1 cellular context compared by ENCODE assay signal in the genomic region with DNA sequence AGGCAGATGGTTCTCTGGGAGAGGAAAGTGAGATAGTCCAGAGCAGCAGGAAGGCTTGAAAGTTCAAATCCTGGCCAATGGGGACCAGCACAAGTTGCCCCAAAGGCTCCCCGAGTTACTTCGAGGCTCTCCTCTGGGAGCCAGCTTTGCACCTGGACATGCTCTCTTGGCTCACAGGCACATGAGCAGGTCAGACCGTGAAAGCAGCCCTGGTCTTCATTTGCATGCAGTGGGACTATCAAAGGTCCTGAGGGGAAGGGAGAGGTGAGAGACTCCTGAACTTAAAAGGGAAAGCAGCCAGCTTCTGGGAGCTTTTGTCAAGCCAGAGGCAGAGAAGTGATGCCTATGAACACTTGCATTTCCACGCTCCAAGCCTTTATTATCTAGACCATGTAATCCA.
TF ChIP-seq lines count a peak whose summit lies in the region.

No MANE protein-coding gene starts in this region.

TF ChIP-seq in GM23338, 12 proteins besides CTCF, POLR2A, EP300 and RAD21 (continued from another document):
- TF ChIP-seq, protein P1, sequence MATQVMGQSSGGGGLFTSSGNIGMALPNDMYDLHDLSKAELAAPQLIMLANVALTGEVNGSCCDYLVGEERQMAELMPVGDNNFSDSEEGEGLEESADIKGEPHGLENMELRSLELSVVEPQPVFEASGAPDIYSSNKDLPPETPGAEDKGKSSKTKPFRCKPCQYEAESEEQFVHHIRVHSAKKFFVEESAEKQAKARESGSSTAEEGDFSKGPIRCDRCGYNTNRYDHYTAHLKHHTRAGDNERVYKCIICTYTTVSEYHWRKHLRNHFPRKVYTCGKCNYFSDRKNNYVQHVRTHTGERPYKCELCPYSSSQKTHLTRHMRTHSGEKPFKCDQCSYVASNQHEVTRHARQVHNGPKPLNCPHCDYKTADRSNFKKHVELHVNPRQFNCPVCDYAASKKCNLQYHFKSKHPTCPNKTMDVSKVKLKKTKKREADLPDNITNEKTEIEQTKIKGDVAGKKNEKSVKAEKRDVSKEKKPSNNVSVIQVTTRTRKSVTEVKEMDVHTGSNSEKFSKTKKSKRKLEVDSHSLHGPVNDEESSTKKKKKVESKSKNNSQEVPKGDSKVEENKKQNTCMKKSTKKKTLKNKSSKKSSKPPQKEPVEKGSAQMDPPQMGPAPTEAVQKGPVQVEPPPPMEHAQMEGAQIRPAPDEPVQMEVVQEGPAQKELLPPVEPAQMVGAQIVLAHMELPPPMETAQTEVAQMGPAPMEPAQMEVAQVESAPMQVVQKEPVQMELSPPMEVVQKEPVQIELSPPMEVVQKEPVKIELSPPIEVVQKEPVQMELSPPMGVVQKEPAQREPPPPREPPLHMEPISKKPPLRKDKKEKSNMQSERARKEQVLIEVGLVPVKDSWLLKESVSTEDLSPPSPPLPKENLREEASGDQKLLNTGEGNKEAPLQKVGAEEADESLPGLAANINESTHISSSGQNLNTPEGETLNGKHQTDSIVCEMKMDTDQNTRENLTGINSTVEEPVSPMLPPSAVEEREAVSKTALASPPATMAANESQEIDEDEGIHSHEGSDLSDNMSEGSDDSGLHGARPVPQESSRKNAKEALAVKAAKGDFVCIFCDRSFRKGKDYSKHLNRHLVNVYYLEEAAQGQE (IDR thresholded peaks at IDR 0.05; ENCODE audit: unreplicated experiment): no peak
- TF ChIP-seq POLR2AphosphoS5 (IDR thresholded peaks at IDR 0.05; ENCODE audit: low read depth) (no peak), ZNF331 (CRISPR knock-in tag; IDR thresholded peaks at IDR 0.05; ENCODE audit: low read depth) (no peak), ZNF114 (CRISPR knock-in tag; IDR thresholded peaks at IDR 0.05) (no peak), EZH2phosphoT487 (IDR thresholded peaks at IDR 0.05; ENCODE audit: unreplicated experiment) (no peak), EZH2 (IDR thresholded peaks at IDR 0.05; ENCODE audit: low read depth, unreplicated experiment) (no peak)
- TF ChIP-seq, protein P2, sequence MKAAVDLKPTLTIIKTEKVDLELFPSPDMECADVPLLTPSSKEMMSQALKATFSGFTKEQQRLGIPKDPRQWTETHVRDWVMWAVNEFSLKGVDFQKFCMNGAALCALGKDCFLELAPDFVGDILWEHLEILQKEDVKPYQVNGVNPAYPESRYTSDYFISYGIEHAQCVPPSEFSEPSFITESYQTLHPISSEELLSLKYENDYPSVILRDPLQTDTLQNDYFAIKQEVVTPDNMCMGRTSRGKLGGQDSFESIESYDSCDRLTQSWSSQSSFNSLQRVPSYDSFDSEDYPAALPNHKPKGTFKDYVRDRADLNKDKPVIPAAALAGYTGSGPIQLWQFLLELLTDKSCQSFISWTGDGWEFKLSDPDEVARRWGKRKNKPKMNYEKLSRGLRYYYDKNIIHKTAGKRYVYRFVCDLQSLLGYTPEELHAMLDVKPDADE (IDR thresholded peaks at IDR 0.05): no peak
